In genomic region chr4:54818481-54818880, GRCh38 we compare ENCODE assay signal across 16 cellular contexts.
DNase-seq lines count a peak whose midpoint lies in the region; ATAC-seq and TF ChIP-seq lines count a peak whose summit lies in the region.
"Had no signal": no experiment of that assay in that cellular context is flagged by ENCODE, and none has a peak within 500 bp of the region (broad histone marks: within the 10 kb centered on the region; RNA-seq: fewer than 3 reads in every experiment).

No MANE protein-coding gene starts in this region.

- H3K27ac ChIP-seq in BLaER1 = no peak overlapping the region
- H3K27ac ChIP-seq in BLaER1 treated with 17β-estradiol and CSF1 and Interleukin-3, amounts not matched to agents 10 nM and 100 nM = peak overlapping the region in 4 of 11 experiments; percentile 31 to 66 (median 60); a peak in 7 of 22 replicates
- H3K27ac ChIP-seq in neural cell (ENCODE audit: low read length) = peak overlapping the region; percentile 17
- H3K27ac ChIP-seq in uterus = no peak overlapping the region
- H3K27ac ChIP-seq: C4-2B had no signal

- no peak for TF ChIP-seq POLR2A in uterus (IDR thresholded peaks at IDR 0.05)

- H3K9me3 ChIP-seq in BLaER1 (no peaks in the 10 kb centered on the region), Loucy (ENCODE audit: insufficient read depth, low read depth, low read length) (no peaks in the 10 kb centered on the region; the same call in 1 of the 2 replicates), neural cell (ENCODE audit: low read length) (no peaks in the 10 kb centered on the region), uterus (no peaks in the 10 kb centered on the region)
- H3K9me3 ChIP-seq in BLaER1 treated with 17β-estradiol and CSF1 and Interleukin-3, amounts not matched to agents 10 nM and 100 nM (replicated peaks in 1 of 11) = peaks cover 0 to 8% (median 0%) of the 10 kb centered on the region in 11 experiments; a peak in 2 of 22 replicates
- H3K9me3 ChIP-seq: Caco-2 had no signal

- peak; percentile 74 for TF ChIP-seq EP300 in neural cell (conservative IDR thresholded peaks at IDR 0.05; ENCODE audit: poor library complexity, severe bottlenecking)

- H3K79me2 ChIP-seq in Loucy (ENCODE audit: insufficient read depth, low read length) (no peaks in the 10 kb centered on the region), neural cell (replicated peaks; ENCODE audit: insufficient read depth, low read length) (no peaks in the 10 kb centered on the region)

- H2AFZ ChIP-seq in Loucy (ENCODE audit: low read length) (peak overlapping the region; percentile 58), neural cell (ENCODE audit: low read depth, low read length) (no peak overlapping the region)

- H3K4me1 ChIP-seq in BLaER1 (peaks cover 26% of the 10 kb centered on the region), Loucy (ENCODE audit: insufficient read depth, low read length, poor library complexity, severe bottlenecking) (peaks cover 28% of the 10 kb centered on the region), uterus (no peaks in the 10 kb centered on the region)
- H3K4me1 ChIP-seq in BLaER1 treated with 17β-estradiol and CSF1 and Interleukin-3, amounts not matched to agents 10 nM and 100 nM = peaks cover 6 to 26% (median 23%) of the 10 kb centered on the region in 10 experiments; a peak in 17 of 20 replicates
- H3K4me1 ChIP-seq: Caco-2 had no signal

- H3K27me3 ChIP-seq in BLaER1 (no peaks in the 10 kb centered on the region), Loucy (ENCODE audit: insufficient read depth, low read length, poor library complexity, severe bottlenecking) (no peaks in the 10 kb centered on the region), neural cell (ENCODE audit: insufficient read depth, low read depth, low read length) (no peaks in the 10 kb centered on the region), uterus (no peaks in the 10 kb centered on the region)
- H3K27me3 ChIP-seq in BLaER1 treated with 17β-estradiol and CSF1 and Interleukin-3, amounts not matched to agents 10 nM and 100 nM = no peaks in the 10 kb centered on the region

- H3K4me3 ChIP-seq in BLaER1 (no peak overlapping the region), Loucy (ENCODE audit: low read length, poor library complexity, severe bottlenecking) (peak overlapping the region; percentile 21), neural cell (ENCODE audit: low read length) (peak overlapping the region; percentile 26), uterus (no peak overlapping the region)
- H3K4me3 ChIP-seq in BLaER1 treated with 17β-estradiol and CSF1 and Interleukin-3, amounts not matched to agents 10 nM and 100 nM = no peak overlapping the region

- H3K9me2 ChIP-seq in Loucy (replicated peaks; ENCODE audit: low read depth, low read length) (no peaks in the 10 kb centered on the region), neural cell (ENCODE audit: insufficient read depth, low read length) (no peaks in the 10 kb centered on the region)

- TF ChIP-seq RAD21 in neural cell (conservative IDR thresholded peaks at IDR 0.05) = no peak

- H3K36me3 ChIP-seq in BLaER1 (no peaks in the 10 kb centered on the region), Loucy (ENCODE audit: insufficient read depth, low read length) (no peaks in the 10 kb centered on the region), neural cell (ENCODE audit: insufficient read depth, low read length) (no peaks in the 10 kb centered on the region), uterus (no peaks in the 10 kb centered on the region)
- H3K36me3 ChIP-seq in BLaER1 treated with 17β-estradiol and CSF1 and Interleukin-3, amounts not matched to agents 10 nM and 100 nM = no peaks in the 10 kb centered on the region

- TF ChIP-seq CTCF in Loucy (conservative IDR thresholded peaks at IDR 0.05; ENCODE audit: low read length) (no peak), neural cell (IDR thresholded peaks at IDR 0.05; ENCODE audit: poor library complexity, severe bottlenecking) (no peak), uterus (IDR thresholded peaks at IDR 0.05) (no peak)

- H3K9ac ChIP-seq in BLaER1 (no peak overlapping the region), Loucy (ENCODE audit: low read depth, low read length, poor library complexity, severe bottlenecking) (peak overlapping the region; percentile 54), neural cell (ENCODE audit: low read length) (no peak overlapping the region)
- H3K9ac ChIP-seq in BLaER1 treated with 17β-estradiol and CSF1 and Interleukin-3, amounts not matched to agents 10 nM and 100 nM = peak overlapping the region in 1 of 11 experiments; percentile 17; a peak in 1 of 22 replicates

- H3K4me2 ChIP-seq in BLaER1 = peak overlapping the region; percentile 56
- peak overlapping the region in 9 of 11 experiments; percentile 35 to 72 (median 69); a peak in 16 of 22 replicates for H3K4me2 ChIP-seq in BLaER1 treated with 17β-estradiol and CSF1 and Interleukin-3, amounts not matched to agents 10 nM and 100 nM
- peak overlapping the region; percentile 54 for H3K4me2 ChIP-seq in Loucy (ENCODE audit: low read depth, low read length, poor library complexity, severe bottlenecking)
- H3K4me2 ChIP-seq in neural cell (ENCODE audit: low read length) = no peak overlapping the region

- intact Hi-C loops in uterus (cut with DNase I; ENCODE audit: low total_unique reads) = no loop called here

- H3F3A ChIP-seq in Loucy (ENCODE audit: low read depth) (no peaks in the 10 kb centered on the region), neural cell (ENCODE audit: insufficient read depth, low read length, poor library complexity, severe bottlenecking) (no peaks in the 10 kb centered on the region)

- H4K20me1 ChIP-seq in BLaER1 = no peaks in the 10 kb centered on the region
- no peaks in the 10 kb centered on the region for H4K20me1 ChIP-seq in BLaER1 treated with 17β-estradiol and CSF1 and Interleukin-3, amounts not matched to agents 10 nM and 100 nM
- no peaks in the 10 kb centered on the region for H4K20me1 ChIP-seq in Loucy (ENCODE audit: insufficient read depth, low read length, poor library complexity, severe bottlenecking)
- H4K20me1 ChIP-seq in neural cell (ENCODE audit: insufficient read depth) = no peaks in the 10 kb centered on the region

- DNase-seq in left lobe of liver (ENCODE audit: low spot score) = no peak
- DNase-seq in uterus = no peak
- no peak for DNase-seq in activated gamma-delta T cell (lab: John Stamatoyannopoulos, UW)
- DNase-seq: 8988T; ACHN; AML-193; Caco-2; Calu3; CD4-positive, alpha-beta T cell; CD8-positive, alpha-beta T cell; GF-D8 had no signal

- ATAC-seq in left lobe of liver = no peak
- ATAC-seq: CD8-positive, alpha-beta T cell had no signal

TF ChIP-seq in neural cell, 6 proteins besides CTCF, POLR2A, EP300 and RAD21:
- TF ChIP-seq MXI1 (conservative IDR thresholded peaks at IDR 0.05; ENCODE audit: poor library complexity, severe bottlenecking) (peak; percentile 24), REST (IDR thresholded peaks at IDR 0.05; ENCODE audit: borderline replicate concordance) (peak; percentile 98), POLR2AphosphoS5 (IDR thresholded peaks at IDR 0.05) (peak; percentile 61), SMC3 (conservative IDR thresholded peaks at IDR 0.05; ENCODE audit: poor library complexity) (no peak)

Comparison
In these comparisons a context has a peak if more than half of its experiments do, and no peak if none do; other contexts are left out.
1. H3K4me3 ChIP-seq: peak in Loucy (single experiment) and neural cell (single experiment); none in BLaER1 (single experiment), BLaER1 treated with 17β-estradiol and CSF1 and Interleukin-3, amounts not matched to agents 10 nM and 100 nM (0 of 10) and uterus (0 of 2).